ENCODE assay signal across 1 cellular context in genomic region chr15:49472338-49472737, GRCh38.
TF ChIP-seq lines count a peak whose summit lies in the region.

No MANE protein-coding gene starts in this region.

TF ChIP-seq in HepG2, 621 proteins besides CTCF, POLR2A, EP300 and RAD21:
- peak; percentile 34 to 75; a peak in 2 of 4 replicates for TF ChIP-seq MAFK (conservative IDR thresholded peaks at IDR 0.05 in 1 of 2, IDR thresholded peaks at IDR 0.05 in 1 of 2; ENCODE audit: low read length in 2 of 2)
- TF ChIP-seq ZNF580 (CRISPR knock-in tag; IDR thresholded peaks at IDR 0.05; ENCODE audit: borderline replicate concordance, low read depth) = no peak
- no peak for TF ChIP-seq KAT2B (IDR thresholded peaks at IDR 0.05; ENCODE audit: borderline replicate concordance, low read depth, low read length)
- peak; percentile 70 for TF ChIP-seq MAFF (IDR thresholded peaks at IDR 0.05; ENCODE audit: low read depth, low read length)
